10 cellular contexts compared by ENCODE assay signal in genomic region chr19:58477130-58477529, GRCh38. TPM values are rescaled to one million over a fixed set of nuclear protein-coding genes. Genes with fewer than 3 reads are reported as not detected.
DNase-seq lines count a peak whose midpoint lies in the region; ATAC-seq, FAIRE-seq and TF ChIP-seq lines count a peak whose summit lies in the region.
"Had no signal": no experiment of that assay in that cellular context is flagged by ENCODE, and none has a peak within 500 bp of the region (broad histone marks: within the 10 kb centered on the region; RNA-seq: fewer than 3 reads in every experiment).

No MANE protein-coding gene starts in this region.

- H3K27ac Mint-ChIP-seq in activated naive CD8-positive, alpha-beta T cell treated with anti-CD3 and anti-CD28 coated beads, Interleukin-2, amount 10 ng/mL, durations not matched to agents 7 days and 5 days = peak overlapping the region; percentile 100

- no peak for TF ChIP-seq EP300 in SK-N-SH (IDR thresholded peaks at IDR 0.05; ENCODE audit: borderline replicate concordance in 1 of 2, low read depth in 1 of 2, low read length in 1 of 2)

- no peaks in the 10 kb centered on the region for H3K9me3 ChIP-seq in SK-N-SH

- CTCF ChIA-PET in SK-N-SH (lab: Yijun Ruan, JAX) = interaction anchor here (1.7 to 4.5 kb wide), 2 partner anchors 37 to 42 kb away, joined by 5 to 22 read pairs; partner anchors contain the start of gene ZBTB45

- H3K9ac ChIP-seq in SK-N-SH = peak overlapping the region; percentile 70; the same call in 1 of the 2 replicates

- H2AFZ ChIP-seq in SK-N-SH (ENCODE audit: low read depth) = no peak overlapping the region

- ATAC-seq in SK-N-SH treated with all-trans-retinoic acid at 6 μM for 48 hours (no peak), HG02885 (IDR thresholded peaks at IDR 0.05; ENCODE audit: poor library complexity, unreplicated experiment) (no peak)
- no peak for ATAC-seq in activated naive CD8-positive, alpha-beta T cell treated with anti-CD3 and anti-CD28 coated beads, Interleukin-2, amount 10 ng/mL, durations not matched to agents 7 days and 5 days (ENCODE audit: low read depth)
- ATAC-seq: foreskin keratinocyte had no signal

- H3K27me3 ChIP-seq in SK-N-SH (ENCODE audit: insufficient read depth) = no peaks in the 10 kb centered on the region
- no peaks in the 10 kb centered on the region for H3K27me3 ChIP-seq in layer of hippocampus (ENCODE audit: control insufficient read depth, insufficient read depth, low read length)
- H3K27me3 ChIP-seq: foreskin keratinocyte had no signal

- peaks cover 0 to 30% of the 10 kb centered on the region in 2 experiments; a peak in 1 of 4 replicates for H3K4me1 ChIP-seq in SK-N-SH (ENCODE audit: control insufficient read depth in 1 of 2, insufficient read depth in 2 of 2, low read depth in 1 of 2, low read length in 1 of 2)
- H3K4me1 ChIP-seq: foreskin keratinocyte had no signal

- no peaks in the 10 kb centered on the region for H3K27me3 Mint-ChIP-seq in activated naive CD8-positive, alpha-beta T cell treated with anti-CD3 and anti-CD28 coated beads, Interleukin-2, amount 10 ng/mL, durations not matched to agents 7 days and 5 days

- H4K20me1 ChIP-seq in SK-N-SH (ENCODE audit: insufficient read depth) = no peaks in the 10 kb centered on the region

- H3K36me3 Mint-ChIP-seq in activated naive CD8-positive, alpha-beta T cell treated with anti-CD3 and anti-CD28 coated beads, Interleukin-2, amount 10 ng/mL, durations not matched to agents 7 days and 5 days = peaks cover 1% of the 10 kb centered on the region

- H3K9me3 Mint-ChIP-seq in activated naive CD8-positive, alpha-beta T cell treated with anti-CD3 and anti-CD28 coated beads, Interleukin-2, amount 10 ng/mL, durations not matched to agents 7 days and 5 days = no peaks in the 10 kb centered on the region

- H3F3A ChIP-seq in SK-N-SH (replicated peaks; ENCODE audit: insufficient read depth) = peaks cover 10% of the 10 kb centered on the region

- 81% methylated on average over 9 of the region's 15 CpGs for WGBS in SK-N-SH (ENCODE audit: low lambda C conversion rate)

- H3K4me3 ChIP-seq in SK-N-SH (ENCODE audit: low read depth in 2 of 2, low read length in 1 of 2) = peak overlapping the region; percentile 67 to 85; a peak in 2 of 4 replicates

- POLR2A ChIA-PET in SK-N-SH (lab: Yijun Ruan, JAX) = interaction anchor here (0.8 to 1.0 kb wide), 2 partner anchors 57 to 67 kb away, joined by 3 to 4 read pairs; partner anchors contain the start of gene TRIM28
- POLR2A ChIA-PET in activated naive CD8-positive, alpha-beta T cell treated with anti-CD3 and anti-CD28 coated beads, Interleukin-2, amount 10 ng/mL, durations not matched to agents 7 days and 5 days (lab: Charles Lee) = interaction anchor here (1.0 to 2.4 kb wide), 6 partner anchors 10 to 150 kb away, joined by 3 to 7 read pairs (median 4); partner anchors contain the start of gene ZSCAN22

- no peaks in the 10 kb centered on the region for H3K9me2 ChIP-seq in SK-N-SH

- H3K27ac ChIP-seq in SK-N-SH (ENCODE audit: low read depth in 2 of 2, low read length in 1 of 2) (peak overlapping the region; percentile 90 to 97; a peak in 3 of 4 replicates), layer of hippocampus (ENCODE audit: low read depth, low read length) (peak overlapping the region; percentile 96), substantia nigra (ENCODE audit: low read depth, low read length, poor library complexity, severe bottlenecking) (peak overlapping the region; percentile 94)
- H3K27ac ChIP-seq: foreskin keratinocyte had no signal

- H3K4me1 Mint-ChIP-seq in activated naive CD8-positive, alpha-beta T cell treated with anti-CD3 and anti-CD28 coated beads, Interleukin-2, amount 10 ng/mL, durations not matched to agents 7 days and 5 days = peaks cover 19% of the 10 kb centered on the region

- no peak for DNase-seq in SK-N-SH
- DNase-seq in activated naive CD8-positive, alpha-beta T cell treated with anti-CD3 and anti-CD28 coated beads, Interleukin-2, amount 10 ng/mL, durations not matched to agents 7 days and 5 days = no peak
- DNase-seq in substantia nigra (lab: John Stamatoyannopoulos, UW) = peak in 1 of 49 donors; percentile 14
- DNase-seq in D721Med (ENCODE audit: insufficient read length, low spot score) = no peak
- no peak for DNase-seq in NCI-H2081 (lab: John Stamatoyannopoulos, UW)
- DNase-seq: foreskin keratinocyte had no signal

- H3K4me2 ChIP-seq in SK-N-SH = peak overlapping the region; percentile 92

- FAIRE-seq in D721Med (lab: Jason Lieb, UNC) = no peak
- FAIRE-seq: A204.1 had no signal

- peak overlapping the region; percentile 97 for H3K4me3 Mint-ChIP-seq in activated naive CD8-positive, alpha-beta T cell treated with anti-CD3 and anti-CD28 coated beads, Interleukin-2, amount 10 ng/mL, durations not matched to agents 7 days and 5 days

- peaks cover 0 to 30% of the 10 kb centered on the region in 2 experiments for H3K36me3 ChIP-seq in SK-N-SH (replicated peaks in 1 of 2; ENCODE audit: control insufficient read depth in 1 of 2, insufficient read depth in 2 of 2, low read length in 1 of 2)

- no peaks in the 10 kb centered on the region for H3K79me2 ChIP-seq in SK-N-SH (ENCODE audit: insufficient read depth)

- no peak for TF ChIP-seq RAD21 in SK-N-SH (IDR thresholded peaks at IDR 0.05; ENCODE audit: low read length)

- TF ChIP-seq CTCF in SK-N-SH (IDR thresholded peaks at IDR 0.05) (no peak), D721Med (IDR thresholded peaks at IDR 0.05; ENCODE audit: insufficient read depth, missing control alignments) (no peak)

TF ChIP-seq in SK-N-SH, 30 proteins besides CTCF, POLR2A, EP300 and RAD21 (continues in another document):
- TF ChIP-seq USF1 (IDR thresholded peaks at IDR 0.05; ENCODE audit: borderline replicate concordance, low read depth) = no peak
- TF ChIP-seq RXRA (IDR thresholded peaks at IDR 0.05; ENCODE audit: borderline replicate concordance, low read depth) = no peak
- no peak for TF ChIP-seq FOXM1 (IDR thresholded peaks at IDR 0.05; ENCODE audit: low read depth)

TF ChIP-seq in SK-N-SH treated with all-trans-retinoic acid at 6 μM for 48 hours, 23 proteins besides CTCF, POLR2A, EP300 and RAD21 (continues in another document):
- TF ChIP-seq ZNF565 (CRISPR knock-in tag; conservative IDR thresholded peaks at IDR 0.05; ENCODE audit: low read depth) (no peak), ESRRG (CRISPR knock-in tag; IDR thresholded peaks at IDR 0.05) (no peak), TSHZ2 (CRISPR knock-in tag; IDR thresholded peaks at IDR 0.05) (no peak)

RNA-seq across cellular contexts. Expression of gene ZNF446, which starts 1.0 kb away (rescaled TPM):
- polyA plus RNA-seq in SK-N-SH (2012; rRNA removed) = 6.9 and 7.0 TPM in 2 replicates
- polyA plus RNA-seq in SK-N-SH (2012; cell fraction: cytosol; rRNA removed) = 2.3 and 4.2 TPM in 2 replicates
- polyA plus RNA-seq in SK-N-SH (2012; cell fraction: nucleus; rRNA removed) = 22.6 and 27.0 TPM in 2 replicates
- total RNA-seq in activated naive CD8-positive, alpha-beta T cell treated with anti-CD3 and anti-CD28 coated beads, Interleukin-2, amount 10 ng/mL, durations not matched to agents 7 days and 5 days = 10 to 100 TPM; 10.9 TPM

RNA-seq across cellular contexts. Expression of gene ZNF324, which starts 10.2 kb away (rescaled TPM):
- 5.6 and 6.0 TPM in 2 replicates for polyA plus RNA-seq in SK-N-SH (2012; rRNA removed)
- polyA plus RNA-seq in SK-N-SH (2012; cell fraction: cytosol; rRNA removed) = 2.2 and 3.8 TPM in 2 replicates
- 11.5 and 12.0 TPM in 2 replicates for polyA plus RNA-seq in SK-N-SH (2012; cell fraction: nucleus; rRNA removed)
- total RNA-seq in activated naive CD8-positive, alpha-beta T cell treated with anti-CD3 and anti-CD28 coated beads, Interleukin-2, amount 10 ng/mL, durations not matched to agents 7 days and 5 days = 10 to 100 TPM; 18.0 to 18.5 TPM

RNA-seq across cellular contexts. Expression of gene ZNF324B, which starts 25.7 kb away (rescaled TPM):
- 2.9 and 3.8 TPM in 2 replicates for polyA plus RNA-seq in SK-N-SH (2012; rRNA removed)
- polyA plus RNA-seq in SK-N-SH (2012; cell fraction: cytosol; rRNA removed) = 2.1 and 2.8 TPM in 2 replicates
- 5.6 and 6.3 TPM in 2 replicates for polyA plus RNA-seq in SK-N-SH (2012; cell fraction: nucleus; rRNA removed)
- total RNA-seq in activated naive CD8-positive, alpha-beta T cell treated with anti-CD3 and anti-CD28 coated beads, Interleukin-2, amount 10 ng/mL, durations not matched to agents 7 days and 5 days = 10 to 100 TPM; 11.6 to 13.9 TPM

RNA-seq across cellular contexts. Expression of gene SLC27A5, which starts 34.7 kb away (rescaled TPM):
- polyA plus RNA-seq in SK-N-SH (2012; rRNA removed) = 50.5 and 57.3 TPM in 2 replicates
- polyA plus RNA-seq in SK-N-SH (2012; cell fraction: cytosol; rRNA removed) = 29.2 and 41.8 TPM in 2 replicates
- polyA plus RNA-seq in SK-N-SH (2012; cell fraction: nucleus; rRNA removed) = 24.0 and 40.3 TPM in 2 replicates
- 10 to 100 TPM; 13.7 to 15.4 TPM for total RNA-seq in activated naive CD8-positive, alpha-beta T cell treated with anti-CD3 and anti-CD28 coated beads, Interleukin-2, amount 10 ng/mL, durations not matched to agents 7 days and 5 days

RNA-seq across cellular contexts. Expression of gene ZNF132, which starts 37.2 kb away (rescaled TPM):
- polyA plus RNA-seq in SK-N-SH (2012; rRNA removed) = 1.3 and 1.9 TPM in 2 replicates
- 0.99 and 1.5 TPM in 2 replicates for polyA plus RNA-seq in SK-N-SH (2012; cell fraction: cytosol; rRNA removed)
- 2.2 and 3.1 TPM in 2 replicates for polyA plus RNA-seq in SK-N-SH (2012; cell fraction: nucleus; rRNA removed)
- 1 to 10 TPM; 7.3 to 7.4 TPM for total RNA-seq in activated naive CD8-positive, alpha-beta T cell treated with anti-CD3 and anti-CD28 coated beads, Interleukin-2, amount 10 ng/mL, durations not matched to agents 7 days and 5 days
